Comparison of ENCODE assay signal across 8 cellular contexts in the genomic region with DNA sequence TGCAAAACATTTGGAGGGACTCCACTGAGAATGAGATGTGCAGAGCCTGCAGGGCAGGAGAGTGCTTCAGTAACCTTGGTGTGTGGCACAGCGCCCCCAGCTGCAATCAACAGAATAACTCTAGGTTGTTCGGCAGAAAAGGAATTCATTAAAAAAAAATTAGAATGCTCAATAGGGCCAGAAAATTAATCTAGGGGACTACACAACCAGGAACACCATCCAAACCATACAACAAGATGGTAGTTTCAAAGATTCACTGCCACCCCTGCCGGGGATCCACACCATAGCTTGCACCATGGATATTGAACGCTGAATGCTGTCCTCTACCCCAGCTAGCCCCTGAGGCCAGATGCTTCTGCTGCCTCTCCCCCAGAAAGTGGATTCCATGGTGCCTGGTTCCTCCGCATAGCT. TPM values are rescaled to one million over a fixed set of nuclear protein-coding genes. Genes with fewer than 3 reads are reported as not detected.
DNase-seq lines count a peak whose midpoint lies in the region; ATAC-seq and TF ChIP-seq lines count a peak whose summit lies in the region.

No MANE protein-coding gene starts in this region.

- TF ChIP-seq POLR2A in prostate gland (IDR thresholded peaks at IDR 0.05) = no peak

- no peaks in the 10 kb centered on the region for H3K4me1 Mint-ChIP-seq in immature natural killer cell

- H3K4me1 ChIP-seq in prostate gland (replicated peaks) = peaks cover 4% of the 10 kb centered on the region

- H3K27ac ChIP-seq in SU-DHL-6 (ENCODE audit: low read depth, low read length) = no peak overlapping the region
- no peak overlapping the region for H3K27ac ChIP-seq in prostate gland

- DNase-seq in AG10803 (ENCODE audit: low read depth) (peak; percentile 47), GM13977 (ENCODE audit: low spot score) (peak; percentile 22), fibroblast of gingiva (ENCODE audit: low read depth) (peak; percentile 20), prostate gland (ENCODE audit: low spot score) (no peak), immature natural killer cell (no peak)

- H3K9me2 ChIP-seq in SU-DHL-6 (replicated peaks; ENCODE audit: insufficient read depth, low read length) = no peaks in the 10 kb centered on the region

- H3K9me3 ChIP-seq in SU-DHL-6 (ENCODE audit: insufficient read depth, low read length) (no peaks in the 10 kb centered on the region), prostate gland (no peaks in the 10 kb centered on the region)

- no peaks in the 10 kb centered on the region for H3K27me3 ChIP-seq in SU-DHL-6 (ENCODE audit: low read length)
- no peaks in the 10 kb centered on the region for H3K27me3 ChIP-seq in prostate gland (replicated peaks; ENCODE audit: insufficient read depth)

- no peak overlapping the region for H3K4me2 ChIP-seq in SU-DHL-6 (ENCODE audit: low read depth, low read length, poor library complexity, severe bottlenecking)

- TF ChIP-seq CTCF in AG10803 (conservative IDR thresholded peaks at IDR 0.05; ENCODE audit: low read length) = peak; percentile 57
- TF ChIP-seq CTCF in GM13977 (IDR thresholded peaks at IDR 0.05; ENCODE audit: extremely low read depth, insufficient read depth, missing control alignments) = peak; percentile 75
- TF ChIP-seq CTCF in SU-DHL-6 (IDR thresholded peaks at IDR 0.05; ENCODE audit: insufficient read depth, low read length, poor library complexity, severe bottlenecking) = peak; percentile 89
- peak in 3 of 4 experiments; percentile 13 to 51 (median 45) for TF ChIP-seq CTCF in prostate gland (IDR thresholded peaks at IDR 0.05)

- H3K79me2 ChIP-seq in SU-DHL-6 (ENCODE audit: insufficient read depth, low read length) = no peaks in the 10 kb centered on the region

- peak; percentile 63 for ATAC-seq in HG03520 (IDR thresholded peaks at IDR 0.05; ENCODE audit: unreplicated experiment)
- ATAC-seq in HG03196 (IDR thresholded peaks at IDR 0.05; ENCODE audit: unreplicated experiment) = no peak

- no peaks in the 10 kb centered on the region for H3K36me3 ChIP-seq in SU-DHL-6 (ENCODE audit: low read length)
- no peaks in the 10 kb centered on the region for H3K36me3 ChIP-seq in prostate gland

- H3K9me3 Mint-ChIP-seq in immature natural killer cell = no peaks in the 10 kb centered on the region

- no peak overlapping the region for H2AFZ ChIP-seq in SU-DHL-6 (ENCODE audit: low read depth, low read length, severe bottlenecking)

- 67% methylated on average over 5 of the region's 5 CpGs for WGBS in prostate gland

- no peak overlapping the region for H3K9ac ChIP-seq in SU-DHL-6 (ENCODE audit: low read length)

- H3K4me3 ChIP-seq in AG10803 (ENCODE audit: low read length) (no peak overlapping the region), SU-DHL-6 (ENCODE audit: insufficient read depth, low read length, poor library complexity, severe bottlenecking) (no peak overlapping the region), prostate gland (no peak overlapping the region)

- H4K20me1 ChIP-seq in SU-DHL-6 (ENCODE audit: low read depth, low read length) = no peaks in the 10 kb centered on the region

- no peaks in the 10 kb centered on the region for H3F3A ChIP-seq in SU-DHL-6 (ENCODE audit: insufficient read depth)

- intact Hi-C loops in prostate gland (cut with DNase I) = no loop called here

- no peak overlapping the region for H3K27ac Mint-ChIP-seq in immature natural killer cell

- H3K36me3 Mint-ChIP-seq in immature natural killer cell = peaks cover 7 to 13% (median 10%) of the 10 kb centered on the region in 3 donors

- peaks cover 0 to 5% (median 1%) of the 10 kb centered on the region in 3 donors for H3K27me3 Mint-ChIP-seq in immature natural killer cell (ENCODE audit: low read depth in 3 of 3)

- H3K4me3 Mint-ChIP-seq in immature natural killer cell = no peak overlapping the region

- in situ Hi-C loops in GM13977 (cut with MboI; ENCODE audit: low pct_unique_long_range_greater_than_20kb, low sequenced_read_pairs, unreplicated experiment) = loop anchor here (25.0 kb wide), 1 partner anchor 492 kb away; a partner anchor contains a TSS

RNA-seq across cellular contexts. Expression of a gene that starts 50.1 kb away (rescaled TPM):
- total RNA-seq in prostate gland = 10 to 100 TPM; 16.7 to 17.0 TPM
- polyA plus RNA-seq in immature natural killer cell = 10 to 100 TPM in 1 of 3 donors, 1 to 10 TPM in 2; 4.0 to 15.0 (median 5.1) TPM

Comparison
In these comparisons a context has a peak if more than half of its experiments do, and no peak if none do; other contexts are left out.
1. DNase-seq: peak in AG10803 (single experiment), GM13977 (single experiment) and fibroblast of gingiva (single experiment); none in prostate gland (single experiment) and immature natural killer cell (0 of 3).
2. Peak in every context shown above with its lines, with median percentiles within 50 percentile points of each other: CTCF ChIP-seq.